28 cellular contexts compared by ENCODE assay signal in genomic region chr13:24860775-24861174, GRCh38.
"Had no signal": no experiment of that assay in that cellular context is flagged by ENCODE, and none has a peak within 500 bp of the region (broad histone marks: within the 10 kb centered on the region; RNA-seq: fewer than 3 reads in every experiment).

No MANE protein-coding gene starts in this region.

- H3K9me3 ChIP-seq: stomach, suprapubic skin, testis, thoracic aorta, thyroid gland, tibial artery, tibial nerve, transverse colon, upper lobe of left lung, upper lobe of right lung, uterus, vagina had no signal

- ATAC-seq: stimulated activated effector memory CD8-positive, alpha-beta T cell treated with anti-CD3 and anti-CD28 coated beads, Interleukin-12 subunit alpha, Interleukin-12 subunit beta, amount 100 ng/mL, for 72 hours; stimulated activated memory B cell treated with anti-CD40 and anti-IgM and Interleukin-4, amounts not matched to agents 10 μg/mL and 1 μg/mL and 100 μg/mL, for 72 hours; stimulated activated naive B cell treated with anti-CD40 and anti-IgM and Interleukin-4, amounts not matched to agents 10 μg/mL and 1 μg/mL and 100 μg/mL, for 72 hours; stimulated activated naive CD8-positive, alpha-beta T cell treated with anti-CD3 and anti-CD28 coated beads, Interleukin-15, amount 100 ng/mL, for 72 hours; stimulated activated naive CD8-positive, alpha-beta T cell treated with anti-CD3 and anti-CD28 coated beads, Interleukin-15, Interleukin-2, amounts not matched to agents 100 U/mL and 50 U/mL, for 24 hours; upper lobe of right lung had no signal

- H3K36me3 Mint-ChIP-seq: stimulated activated effector memory CD8-positive, alpha-beta T cell treated with anti-CD3 and anti-CD28 coated beads, Interleukin-12 subunit alpha, Interleukin-12 subunit beta, amount 100 ng/mL, for 72 hours; stimulated activated memory B cell treated with anti-CD40 and anti-IgM and Interleukin-4, amounts not matched to agents 10 μg/mL and 1 μg/mL and 100 μg/mL, for 72 hours; stimulated activated naive B cell treated with anti-CD40 and anti-IgM and Interleukin-4, amounts not matched to agents 10 μg/mL and 1 μg/mL and 100 μg/mL, for 72 hours; type B pancreatic cell had no signal

- H3K4me1 ChIP-seq: suprapubic skin, testis, thyroid gland, tibial artery, tibial nerve, upper lobe of right lung, uterus, vagina had no signal

- H3K27me3 ChIP-seq: testis, thyroid gland, tibial nerve, transverse colon, upper lobe of left lung, vagina had no signal

- H3K9me3 Mint-ChIP-seq: stimulated activated effector memory CD8-positive, alpha-beta T cell treated with anti-CD3 and anti-CD28 coated beads, Interleukin-12 subunit alpha, Interleukin-12 subunit beta, amount 100 ng/mL, for 72 hours; stimulated activated memory B cell treated with anti-CD40 and anti-IgM and Interleukin-4, amounts not matched to agents 10 μg/mL and 1 μg/mL and 100 μg/mL, for 72 hours; stimulated activated naive B cell treated with anti-CD40 and anti-IgM and Interleukin-4, amounts not matched to agents 10 μg/mL and 1 μg/mL and 100 μg/mL, for 72 hours; stimulated activated naive CD8-positive, alpha-beta T cell treated with anti-CD3 and anti-CD28 coated beads, Interleukin-15, amount 100 ng/mL, for 72 hours; stimulated activated naive CD8-positive, alpha-beta T cell treated with anti-CD3 and anti-CD28 coated beads, Interleukin-15, Interleukin-2, amounts not matched to agents 100 ng/mL and 50 ng/mL, for 24 hours had no signal

- H3K4me1 Mint-ChIP-seq: stimulated activated effector memory CD8-positive, alpha-beta T cell treated with anti-CD3 and anti-CD28 coated beads, Interleukin-12 subunit alpha, Interleukin-12 subunit beta, amount 100 ng/mL, for 72 hours; stimulated activated memory B cell treated with anti-CD40 and anti-IgM and Interleukin-4, amounts not matched to agents 10 μg/mL and 1 μg/mL and 100 μg/mL, for 72 hours; stimulated activated naive B cell treated with anti-CD40 and anti-IgM and Interleukin-4, amounts not matched to agents 10 μg/mL and 1 μg/mL and 100 μg/mL, for 72 hours had no signal

- H3K36me3 ChIP-seq: stomach, suprapubic skin, thoracic aorta, thyroid gland, tibial artery, tibial nerve, transverse colon, upper lobe of left lung, upper lobe of right lung, uterus, vagina had no signal

- H3K4me3 Mint-ChIP-seq: stimulated activated effector memory CD8-positive, alpha-beta T cell treated with anti-CD3 and anti-CD28 coated beads, Interleukin-12 subunit alpha, Interleukin-12 subunit beta, amount 100 ng/mL, for 72 hours; stimulated activated memory B cell treated with anti-CD40 and anti-IgM and Interleukin-4, amounts not matched to agents 10 μg/mL and 1 μg/mL and 100 μg/mL, for 72 hours; stimulated activated naive B cell treated with anti-CD40 and anti-IgM and Interleukin-4, amounts not matched to agents 10 μg/mL and 1 μg/mL and 100 μg/mL, for 72 hours; stimulated activated naive CD8-positive, alpha-beta T cell treated with anti-CD3 and anti-CD28 coated beads, Interleukin-15, amount 100 ng/mL, for 72 hours; stimulated activated naive CD8-positive, alpha-beta T cell treated with anti-CD3 and anti-CD28 coated beads, Interleukin-15, Interleukin-2, amounts not matched to agents 100 ng/mL and 50 ng/mL, for 24 hours; type B pancreatic cell had no signal

- DNase-seq: stimulated activated CD4-positive, alpha-beta T cell treated with anti-CD3 and anti-CD28 coated beads, Interleukin-2, amount 100 ng/mL, for 48 hours; stimulated activated CD4-positive, alpha-beta T cell treated with anti-CD3 and anti-CD28 coated beads, Interleukin-4, amount 100 ng/mL, for 1 hour; stimulated activated CD4-positive, alpha-beta T cell treated with anti-CD3 and anti-CD28 coated beads, Interleukin-4, amount 100 ng/mL, for 24 hours; stimulated activated CD4-positive, alpha-beta T cell treated with anti-CD3 and anti-CD28 coated beads, Interleukin-4, amount 100 ng/mL, for 4 hours; stimulated activated CD8-positive, alpha-beta memory T cell treated with anti-CD3 and anti-CD28 coated beads, Interleukin-4, amount 100 ng/mL, for 48 hours; stimulated activated naive B cell treated with anti-CD40 and anti-IgM and Interleukin-4, amounts not matched to agents 10 μg/mL and 1 μg/mL and 100 μg/mL, for 72 hours; stimulated activated naive CD4-positive, alpha-beta T cell; stimulated activated naive CD4-positive, alpha-beta T cell treated with Interleukin-2 at 50 U/mL for 16 hours; stimulated activated naive CD8-positive, alpha-beta T cell treated with anti-CD3 and anti-CD28 coated beads, Interleukin-15, amount 100 ng/mL, for 72 hours; stimulated activated naive CD8-positive, alpha-beta T cell treated with anti-CD3 and anti-CD28 coated beads, Interleukin-15, Interleukin-2, amounts not matched to agents 100 U/mL and 50 U/mL, for 24 hours; stomach; substantia nigra; testis; thyroid gland; tibial artery; transverse colon; trophoblast cell; upper lobe of left lung; upper lobe of right lung; uterus had no signal

- H3K4me3 ChIP-seq: stomach, suprapubic skin, testis, thoracic aorta, thyroid gland, tibial artery, tibial nerve, transverse colon, upper lobe of left lung, upper lobe of right lung, uterus, vagina had no signal

- H3K27ac Mint-ChIP-seq: stimulated activated effector memory CD8-positive, alpha-beta T cell treated with anti-CD3 and anti-CD28 coated beads, Interleukin-12 subunit alpha, Interleukin-12 subunit beta, amount 100 ng/mL, for 72 hours; stimulated activated memory B cell treated with anti-CD40 and anti-IgM and Interleukin-4, amounts not matched to agents 10 μg/mL and 1 μg/mL and 100 μg/mL, for 72 hours; stimulated activated naive B cell treated with anti-CD40 and anti-IgM and Interleukin-4, amounts not matched to agents 10 μg/mL and 1 μg/mL and 100 μg/mL, for 72 hours; stimulated activated naive CD8-positive, alpha-beta T cell treated with anti-CD3 and anti-CD28 coated beads, Interleukin-15, amount 100 ng/mL, for 72 hours; stimulated activated naive CD8-positive, alpha-beta T cell treated with anti-CD3 and anti-CD28 coated beads, Interleukin-15, Interleukin-2, amounts not matched to agents 100 ng/mL and 50 ng/mL, for 24 hours; type B pancreatic cell had no signal

- H3K27ac ChIP-seq: stomach, suprapubic skin, testis, thoracic aorta, thyroid gland, tibial artery, tibial nerve, transverse colon, upper lobe of left lung, upper lobe of right lung, uterus, vagina had no signal
